Comparison of ENCODE assay signal across 1 cellular context in genomic region chr1:27234054-27234882, GRCh38.
TF ChIP-seq lines count a peak whose summit lies in the region.

Gene WDTC1 (plus strand): TSS chr1:27234632. CDS start chr1:27261055, 26,423 bp downstream.

TF ChIP-seq in HEK293, 187 proteins besides CTCF, POLR2A, EP300 and RAD21 (continued from another document):
- TF ChIP-seq TSHZ1 (tag by site-specific recombination; IDR thresholded peaks at IDR 0.05; ENCODE audit: borderline replicate concordance): no peak; the same call in 1 of the 2 replicates
- TF ChIP-seq ZNF692 (tag by site-specific recombination; IDR thresholded peaks at IDR 0.05): peak; percentile 98
- peak; percentile 32; the same call in 1 of the 2 replicates for TF ChIP-seq ZIC2 (tag by site-specific recombination; IDR thresholded peaks at IDR 0.05)
- TF ChIP-seq ZNF24 (tag by site-specific recombination; IDR thresholded peaks at IDR 0.05): 0 out of 2 replicates have a peak, but pooled peaks have one; percentile 23
- TF ChIP-seq ZXDB (tag by site-specific recombination; IDR thresholded peaks at IDR 0.05): peak; percentile 97
- peak; percentile 61; the same call in 1 of the 2 replicates for TF ChIP-seq WT1 (tag by site-specific recombination; IDR thresholded peaks at IDR 0.05)
- no peak for TF ChIP-seq ELK4 (IDR thresholded peaks at IDR 0.05; ENCODE audit: borderline replicate concordance, low read depth, low read length)
- TF ChIP-seq YY2 (tag by site-specific recombination; IDR thresholded peaks at IDR 0.05): 0 out of 2 replicates have a peak, but pooled peaks have one; percentile 24
- no peak for TF ChIP-seq ZNF548 (tag by site-specific recombination; IDR thresholded peaks at IDR 0.05)
- TF ChIP-seq KLF10 (tag by site-specific recombination; IDR thresholded peaks at IDR 0.05): peak; percentile 90
- no peak for TF ChIP-seq ZNF658 (tag by site-specific recombination; IDR thresholded peaks at IDR 0.05)
- TF ChIP-seq ZNF19 (tag by site-specific recombination; IDR thresholded peaks at IDR 0.05; ENCODE audit: low read depth): peak; percentile 93; the same call in 1 of the 2 replicates
- no peak for TF ChIP-seq HOXC10 (CRISPR knock-in tag; IDR thresholded peaks at IDR 0.05)
- TF ChIP-seq ZNF561 (tag by site-specific recombination; IDR thresholded peaks at IDR 0.05; ENCODE audit: borderline replicate concordance): peak; percentile 61; the same call in 1 of the 2 replicates
- no peak for TF ChIP-seq ZFP3 (tag by site-specific recombination; IDR thresholded peaks at IDR 0.05; ENCODE audit: low read depth)
- no peak for TF ChIP-seq ZSCAN30 (tag by site-specific recombination; IDR thresholded peaks at IDR 0.05)
- peak; percentile 94 for TF ChIP-seq ZFP69B (tag by site-specific recombination; IDR thresholded peaks at IDR 0.05)
- TF ChIP-seq ZNF76 (tag by site-specific recombination; IDR thresholded peaks at IDR 0.05; ENCODE audit: borderline replicate concordance, low read depth): peak; percentile 98
- no peak for TF ChIP-seq ZNF544 (tag by site-specific recombination; IDR thresholded peaks at IDR 0.05)
- TF ChIP-seq ZNF37A (tag by site-specific recombination; IDR thresholded peaks at IDR 0.05): no peak
- TF ChIP-seq ZNF449 (tag by site-specific recombination; IDR thresholded peaks at IDR 0.05): peak; percentile 44; the same call in 1 of the 2 replicates
- peak; percentile 100 for TF ChIP-seq ZBTB10 (tag by site-specific recombination; IDR thresholded peaks at IDR 0.05)
